ENCODE assay signal across 8 cellular contexts in the genomic region with DNA sequence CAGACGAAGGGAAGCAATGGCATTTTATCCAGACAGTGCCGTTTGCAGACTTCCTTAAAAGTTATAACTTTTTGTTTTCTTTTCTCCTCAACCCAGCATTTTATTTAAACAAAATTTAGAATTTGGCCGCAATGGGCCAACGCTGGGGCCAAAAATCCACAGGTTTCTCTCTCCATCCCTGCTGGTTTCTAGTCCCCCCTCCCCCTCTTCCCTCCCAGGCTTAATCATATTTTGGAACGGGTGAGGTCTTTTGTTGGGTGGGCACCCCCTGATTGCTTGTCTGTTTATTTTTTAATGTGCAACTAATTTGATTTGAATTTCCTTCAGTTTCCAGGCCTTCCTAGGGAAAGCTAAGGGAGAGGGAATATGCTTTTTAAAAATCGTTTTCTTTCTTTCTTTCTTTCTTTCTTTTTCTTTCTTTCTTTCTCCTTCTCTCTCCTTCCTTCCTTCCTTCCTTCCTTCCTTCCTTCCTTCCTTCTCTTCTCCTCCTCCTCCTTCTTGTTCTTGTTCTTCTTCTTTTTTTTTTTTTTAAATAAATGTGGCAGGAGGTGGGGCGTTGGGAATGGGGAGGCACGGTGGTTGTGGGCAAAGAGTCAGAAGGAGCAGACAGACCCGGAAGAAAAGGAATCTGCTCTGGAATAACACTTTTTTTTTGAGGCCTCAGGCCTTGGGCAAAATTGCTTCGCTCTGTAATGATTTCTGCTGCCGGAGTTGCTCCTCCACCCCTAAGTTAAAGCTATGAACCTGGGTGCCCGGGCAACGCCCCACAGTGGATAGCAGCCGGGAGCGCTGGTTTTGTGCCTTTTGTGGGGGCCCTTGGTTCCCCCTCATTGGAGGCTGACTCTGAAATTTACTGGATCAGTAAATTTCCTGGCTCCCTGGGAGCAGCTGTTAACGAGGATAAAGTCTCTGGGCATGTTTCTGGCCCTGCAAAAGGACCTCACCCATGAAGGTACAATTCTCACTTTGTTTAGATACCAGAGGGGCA. TPM values are rescaled to one million over a fixed set of nuclear protein-coding genes. Genes with fewer than 3 reads are reported as not detected.
DNase-seq lines count a peak whose midpoint lies in the region; ATAC-seq, FAIRE-seq and TF ChIP-seq lines count a peak whose summit lies in the region.

No MANE protein-coding gene starts in this region.

- H3K9me3 ChIP-seq in CD4-positive, CD25-positive, alpha-beta regulatory T cell (ENCODE audit: control insufficient read depth in 2 of 2, low read length in 2 of 2), result no peaks in the 10 kb centered on the region
- H3K9me3 ChIP-seq in keratinocyte (ENCODE audit: control insufficient read depth, low read depth, low read length) (no peaks in the 10 kb centered on the region), stomach smooth muscle (ENCODE audit: control insufficient read depth in 2 of 2, low read length in 2 of 2) (no peaks in the 10 kb centered on the region)

- FAIRE-seq in keratinocyte (lab: Jason Lieb, UNC), result no peak

- H3K4me2 ChIP-seq in keratinocyte (ENCODE audit: control insufficient read depth, extremely low read depth, insufficient read depth, low read depth, low read length), result peak overlapping the region; percentile 90

- H3K79me2 ChIP-seq in keratinocyte (ENCODE audit: control insufficient read depth, insufficient read depth, low read length), result peaks cover 62% of the 10 kb centered on the region

- dilution Hi-C loops in keratinocyte (cut with MboI; ENCODE audit: extremely low pct_ligation_motif_present, low sequenced_read_pairs), result no loop called here

- no peak overlapping the region for H2AFZ ChIP-seq in keratinocyte (ENCODE audit: control insufficient read depth, low read length)

- no peaks in the 10 kb centered on the region for H3K27me3 ChIP-seq in CD4-positive, CD25-positive, alpha-beta regulatory T cell (ENCODE audit: control insufficient read depth, insufficient read depth, low read length)
- H3K27me3 ChIP-seq in keratinocyte (ENCODE audit: control insufficient read depth, extremely low read depth, insufficient read depth, low read length), result no peaks in the 10 kb centered on the region
- no peaks in the 10 kb centered on the region for H3K27me3 ChIP-seq in stomach smooth muscle (ENCODE audit: control insufficient read depth in 1 of 2, insufficient read depth in 2 of 2, low read length in 2 of 2)

- peak overlapping the region; percentile 70 for H3K4me3 ChIP-seq in CD4-positive, CD25-positive, alpha-beta regulatory T cell (ENCODE audit: low read depth, low read length)
- H3K4me3 ChIP-seq in Jurkat, Clone E6-1 (ENCODE audit: low read length), result peak overlapping the region; percentile 71; the same call in 1 of the 2 replicates
- H3K4me3 ChIP-seq in astrocyte of the cerebellum (ENCODE audit: low read depth, low read length), result peak overlapping the region; percentile 96
- peak overlapping the region; percentile 77 to 99 (median 84) for H3K4me3 ChIP-seq in keratinocyte (ENCODE audit: control insufficient read depth in 2 of 3, extremely low read depth in 1 of 3, insufficient read depth in 2 of 3, low read depth in 1 of 3, low read length in 3 of 3)
- peak overlapping the region; percentile 78 to 83 for H3K4me3 ChIP-seq in stomach smooth muscle (ENCODE audit: low read length in 2 of 2)

- H3K36me3 ChIP-seq in CD4-positive, CD25-positive, alpha-beta regulatory T cell (ENCODE audit: control insufficient read depth, insufficient read depth, low read length), result no peaks in the 10 kb centered on the region
- H3K36me3 ChIP-seq in keratinocyte (ENCODE audit: control insufficient read depth in 2 of 2, extremely low read depth in 1 of 2, insufficient read depth in 2 of 2, low read length in 2 of 2), result peaks cover 0 to 7% of the 10 kb centered on the region in 2 experiments
- no peaks in the 10 kb centered on the region for H3K36me3 ChIP-seq in stomach smooth muscle (ENCODE audit: control insufficient read depth in 2 of 2, insufficient read depth in 2 of 2, low read length in 2 of 2)

- in situ Hi-C loops in astrocyte of the cerebellum (cut with HindIII; ENCODE audit: low sequenced_read_pairs), result no loop called here

- H3K27ac Mint-ChIP-seq in CD4-positive, CD25-positive, alpha-beta regulatory T cell, result peak overlapping the region in 2 of 3 donors; percentile 32 to 79

- no peaks in the 10 kb centered on the region for H3K9me1 ChIP-seq in keratinocyte (ENCODE audit: control insufficient read depth, extremely low read depth, insufficient read depth, low read length)

- H3K36me3 Mint-ChIP-seq in CD4-positive, CD25-positive, alpha-beta regulatory T cell, result no peaks in the 10 kb centered on the region

- H3K4me1 ChIP-seq in CD4-positive, CD25-positive, alpha-beta regulatory T cell (ENCODE audit: control insufficient read depth, insufficient read depth, low read length, poor library complexity, severe bottlenecking), result peaks cover 25% of the 10 kb centered on the region
- peaks cover 32% of the 10 kb centered on the region for H3K4me1 ChIP-seq in keratinocyte (ENCODE audit: control insufficient read depth, extremely low read depth, insufficient read depth, low read length)
- peaks cover 4% of the 10 kb centered on the region for H3K4me1 ChIP-seq in stomach smooth muscle (ENCODE audit: control insufficient read depth, insufficient read depth, low read length)

- H3K27ac ChIP-seq in CD4-positive, CD25-positive, alpha-beta regulatory T cell (ENCODE audit: insufficient read depth, low read length, poor library complexity, severe bottlenecking), result peak overlapping the region; percentile 5
- peak overlapping the region; percentile 85 for H3K27ac ChIP-seq in keratinocyte (ENCODE audit: control insufficient read depth, insufficient read depth, low read length)
- peak overlapping the region; percentile 92 for H3K27ac ChIP-seq in stomach smooth muscle (ENCODE audit: low read length)

- H3K27me3 Mint-ChIP-seq in CD4-positive, CD25-positive, alpha-beta regulatory T cell, result no peaks in the 10 kb centered on the region

- H3K4me1 Mint-ChIP-seq in CD4-positive, CD25-positive, alpha-beta regulatory T cell, result peaks cover 25 to 64% (median 47%) of the 10 kb centered on the region in 4 donors

- DNase-seq in CD4-positive, CD25-positive, alpha-beta regulatory T cell, result no peak
- DNase-seq in Jurkat, Clone E6-1 (ENCODE audit: low read depth, low spot score), result no peak
- DNase-seq in astrocyte of the cerebellum (ENCODE audit: low read depth) (no peak), keratinocyte (ENCODE audit: low read depth, low spot score) (no peak), mesenteric fat pad (ENCODE audit: low spot score) (no peak), NCI-H510A treated with DMSO at 0.1 percent for 48 hours (lab: John Stamatoyannopoulos, UW) (no peak)

- ATAC-seq in CD4-positive, CD25-positive, alpha-beta regulatory T cell (ENCODE audit: low read depth in 2 of 2), result no peak
- no peak for ATAC-seq in GM21529 (IDR thresholded peaks at IDR 0.05; ENCODE audit: unreplicated experiment)

- no peak for TF ChIP-seq CTCF in astrocyte of the cerebellum (IDR thresholded peaks at IDR 0.05; ENCODE audit: low read depth, low read length, missing control alignments)
- peak in 1 of 3 experiments; percentile 7 for TF ChIP-seq CTCF in keratinocyte (optimal IDR thresholded peaks at IDR 0.05 in 1 of 3, IDR thresholded peaks at IDR 0.05 in 1 of 3, conservative IDR thresholded peaks at IDR 0.05 in 1 of 3; ENCODE audit: extremely low read depth in 1 of 3, insufficient read depth in 2 of 3, low read length in 3 of 3)

- no peaks in the 10 kb centered on the region for H3K9me3 Mint-ChIP-seq in CD4-positive, CD25-positive, alpha-beta regulatory T cell

- H4K20me1 ChIP-seq in keratinocyte (ENCODE audit: control insufficient read depth, extremely low read depth, insufficient read depth, low read length), result peaks cover 10% of the 10 kb centered on the region

- H3K4me3 Mint-ChIP-seq in CD4-positive, CD25-positive, alpha-beta regulatory T cell, result peak overlapping the region; percentile 88 to 93 (median 90)

- peak overlapping the region; percentile 94 for H3K9ac ChIP-seq in keratinocyte (ENCODE audit: control insufficient read depth, extremely low read depth, insufficient read depth, low read length)
- peak overlapping the region; percentile 78 to 92 for H3K9ac ChIP-seq in stomach smooth muscle (ENCODE audit: low read length in 2 of 2)

RNA-seq across cellular contexts. Expression of a gene that starts 1.9 kb away (rescaled TPM):
- 31.8 TPM for total RNA-seq in CD4-positive, CD25-positive, alpha-beta regulatory T cell
- polyA plus RNA-seq in CD4-positive, CD25-positive, alpha-beta regulatory T cell, result 10 to 100 TPM in 2 of 4 donors, 1 to 10 TPM in 2; 6.8 to 17.1 (median 10.5) TPM
- 2.9 TPM for polyA plus RNA-seq in Jurkat, Clone E6-1 (2012; ENCODE audit: insufficient read depth, insufficient read length)
- polyA plus RNA-seq in keratinocyte, result 20.0 to 31.4 TPM (median 27.7 TPM) in 3 replicates
- polyA plus RNA-seq in keratinocyte (2011; ENCODE audit: low read depth), result 9.4 TPM
- 16.5 and 32.7 TPM in 2 replicates for polyA plus RNA-seq in keratinocyte (2011; cell fraction: cytosol; rRNA removed)
- 60.2 and 68.2 TPM in 2 replicates for polyA plus RNA-seq in keratinocyte (2011; cell fraction: nucleus; rRNA removed)
- 12.4 and 39.3 TPM in 2 replicates for polyA plus RNA-seq in keratinocyte (2012; ENCODE audit: low replicate concordance)
- 104 to 223 TPM (median 134 TPM) in 3 replicates for polyA minus RNA-seq in keratinocyte
- 21.3 TPM for polyA minus RNA-seq in keratinocyte (2011; cell fraction: cytosol; rRNA and poly(A)+ RNA removed)
- polyA minus RNA-seq in keratinocyte (2011; cell fraction: nucleus; rRNA and poly(A)+ RNA removed), result 105 and 219 TPM in 2 replicates
- total RNA-seq in mesenteric fat pad, result 258 TPM

Comparison
In these comparisons a context has a peak if more than half of its experiments do, and no peak if none do; other contexts are left out.
1. H3K27ac ChIP-seq: peak in every context shown above with its lines; median percentile 92 in stomach smooth muscle; 85 in keratinocyte; 5 in CD4-positive, CD25-positive, alpha-beta regulatory T cell.